ENCODE assay signal across 12 cellular contexts in genomic region chr4:182536221-182536620, GRCh38.
"Had no signal": no experiment of that assay in that cellular context is flagged by ENCODE, and none has a peak within 500 bp of the region (broad histone marks: within the 10 kb centered on the region; RNA-seq: fewer than 3 reads in every experiment).

No MANE protein-coding gene starts in this region.

- FAIRE-seq: colon had no signal

- H3K36me3 Mint-ChIP-seq: stimulated activated naive B cell treated with anti-CD40 and anti-IgM and Interleukin-4, amounts not matched to agents 10 μg/mL and 1 μg/mL and 100 μg/mL, for 72 hours had no signal

- H3K27me3 Mint-ChIP-seq: activated CD4-positive, alpha-beta memory T cell treated with anti-CD3 and anti-CD28 coated beads, Interleukin-2, amount 10 ng/mL, durations not matched to agents 7 days and 5 days; activated T-cell treated with anti-CD3 and anti-CD28 coated beads, Interleukin-2, amount 50 U/mL, for 24 hours; stimulated activated naive B cell treated with anti-CD40 and anti-IgM and Interleukin-4, amounts not matched to agents 10 μg/mL and 1 μg/mL and 100 μg/mL, for 72 hours had no signal

- H3K27ac ChIP-seq: esophagus muscularis mucosa, lower lobe of right lung, ovary had no signal

- H3K9me3 ChIP-seq: esophagus muscularis mucosa, lower lobe of right lung, ovary had no signal

- ATAC-seq: lower lobe of right lung; stimulated activated naive B cell treated with anti-CD40 and anti-IgM and Interleukin-4, amounts not matched to agents 10 μg/mL and 1 μg/mL and 100 μg/mL, for 72 hours had no signal

- H3K4me3 Mint-ChIP-seq: activated CD4-positive, alpha-beta memory T cell treated with anti-CD3 and anti-CD28 coated beads, Interleukin-2, amount 10 ng/mL, durations not matched to agents 7 days and 5 days; activated T-cell treated with anti-CD3 and anti-CD28 coated beads, Interleukin-2, amount 50 U/mL, for 24 hours; stimulated activated naive B cell treated with anti-CD40 and anti-IgM and Interleukin-4, amounts not matched to agents 10 μg/mL and 1 μg/mL and 100 μg/mL, for 72 hours had no signal

- H3K9me3 Mint-ChIP-seq: activated CD4-positive, alpha-beta memory T cell treated with anti-CD3 and anti-CD28 coated beads, Interleukin-2, amount 10 ng/mL, durations not matched to agents 7 days and 5 days; activated T-cell treated with anti-CD3 and anti-CD28 coated beads, Interleukin-2, amount 50 U/mL, for 24 hours; stimulated activated naive B cell treated with anti-CD40 and anti-IgM and Interleukin-4, amounts not matched to agents 10 μg/mL and 1 μg/mL and 100 μg/mL, for 72 hours had no signal

- H3K4me1 Mint-ChIP-seq: activated CD4-positive, alpha-beta memory T cell treated with anti-CD3 and anti-CD28 coated beads, Interleukin-2, amount 10 ng/mL, durations not matched to agents 7 days and 5 days; stimulated activated naive B cell treated with anti-CD40 and anti-IgM and Interleukin-4, amounts not matched to agents 10 μg/mL and 1 μg/mL and 100 μg/mL, for 72 hours had no signal

- H3K27ac Mint-ChIP-seq: activated CD4-positive, alpha-beta memory T cell treated with anti-CD3 and anti-CD28 coated beads, Interleukin-2, amount 10 ng/mL, durations not matched to agents 7 days and 5 days; activated T-cell treated with anti-CD3 and anti-CD28 coated beads, Interleukin-2, amount 50 U/mL, for 24 hours; stimulated activated naive B cell treated with anti-CD40 and anti-IgM and Interleukin-4, amounts not matched to agents 10 μg/mL and 1 μg/mL and 100 μg/mL, for 72 hours had no signal

- H3K36me3 ChIP-seq: esophagus muscularis mucosa, lower lobe of right lung, ovary had no signal

- H3K27me3 ChIP-seq: esophagus muscularis mucosa, ovary had no signal

- DNase-seq: activated CD4-positive, alpha-beta memory T cell treated with anti-CD3 and anti-CD28 coated beads, Interleukin-2, amount 10 ng/mL, durations not matched to agents 7 days and 5 days; activated CD4-positive, alpha-beta T cell treated with anti-CD3 and anti-CD28 coated beads for 4 hours; activated naive CD4-positive, alpha-beta T cell treated with anti-CD3 and anti-CD28 coated beads, Interleukin-2, amount 50 U/mL, for 16 hours; activated T-cell treated with anti-CD3 and anti-CD28 coated beads, Interleukin-2, amount 50 U/mL, for 24 hours; glutamatergic neuron; left cardiac atrium; lower lobe of right lung; ovary; stimulated activated naive B cell treated with anti-CD40 and anti-IgM and Interleukin-4, amounts not matched to agents 10 μg/mL and 1 μg/mL and 100 μg/mL, for 72 hours; T-helper 2 cell had no signal

- H3K4me3 ChIP-seq: esophagus muscularis mucosa, lower lobe of right lung, ovary had no signal

- H3K4me1 ChIP-seq: lower lobe of right lung had no signal
